In the genomic region with DNA sequence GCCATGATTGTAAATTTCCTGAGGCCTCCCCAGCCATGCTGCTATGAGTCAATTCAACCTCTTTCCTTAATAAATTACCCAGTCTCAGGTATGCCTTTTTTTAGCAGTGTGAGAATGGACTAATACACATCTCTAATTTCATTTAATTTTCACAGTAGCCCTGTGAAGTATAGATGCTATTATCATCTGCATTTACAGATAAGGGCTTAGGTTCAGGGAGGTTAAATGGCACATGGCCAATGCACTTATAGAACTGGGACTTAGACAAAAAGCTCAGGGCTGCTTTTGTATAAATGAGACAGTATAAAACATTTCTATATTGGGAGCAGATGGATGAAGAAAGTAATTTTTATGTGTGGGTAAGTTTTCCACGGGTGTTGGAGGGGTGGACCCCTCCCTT, we compare ENCODE assay signal across 23 cellular contexts.
"Had no signal": no experiment of that assay in that cellular context is flagged by ENCODE, and none has a peak within 500 bp of the region (broad histone marks: within the 10 kb centered on the region; RNA-seq: fewer than 3 reads in every experiment).

No MANE protein-coding gene starts in this region.

- H3K4me3 ChIP-seq: hepatocyte, left ventricle myocardium inferior, lower lobe of right lung, neural progenitor cell, pancreas, smooth muscle cell, suprapubic skin, thyroid gland, upper lobe of left lung, vagina had no signal

- H3K27me3 ChIP-seq: foreskin keratinocyte, hepatocyte, neural progenitor cell, pancreas, suprapubic skin, thyroid gland, upper lobe of left lung, vagina had no signal

- H3K27ac Mint-ChIP-seq: dendritic cell treated with granulocyte-macrophage colony-stimulating factor and Interleukin-4, amounts not matched to agents 40 ng/mL and 50 ng/mL, for 4 days; memory B cell; natural killer cell treated with Interleukin-12 subunit alpha and Interleukin-12 subunit beta and Interleukin-15 and Interleukin-18, amount 100 ng/mL, for 72 hours; neural progenitor cell; progenitor cell of endocrine pancreas had no signal

- H3K4me3 Mint-ChIP-seq: dendritic cell treated with granulocyte-macrophage colony-stimulating factor and Interleukin-4, amounts not matched to agents 40 ng/mL and 50 ng/mL, for 4 days; memory B cell; natural killer cell treated with Interleukin-12 subunit alpha and Interleukin-12 subunit beta and Interleukin-15 and Interleukin-18, amount 100 ng/mL, for 72 hours; neural progenitor cell had no signal

- H3K4me1 ChIP-seq: left ventricle myocardium inferior, lower lobe of right lung, neural progenitor cell, pancreas, suprapubic skin, thyroid gland, upper lobe of left lung, vagina had no signal

- H3K9me3 ChIP-seq: left ventricle myocardium inferior, lower lobe of right lung, pancreas, suprapubic skin, thyroid gland, upper lobe of left lung, vagina had no signal

- H3K27me3 Mint-ChIP-seq: dendritic cell treated with granulocyte-macrophage colony-stimulating factor and Interleukin-4, amounts not matched to agents 40 ng/mL and 50 ng/mL, for 4 days; memory B cell; progenitor cell of endocrine pancreas had no signal

- H3K4me1 Mint-ChIP-seq: memory B cell, neural progenitor cell had no signal

- H3K27ac ChIP-seq: foreskin keratinocyte, hepatocyte, left ventricle myocardium inferior, lower lobe of right lung, neural progenitor cell, pancreas, suprapubic skin, thyroid gland, upper lobe of left lung, vagina had no signal

- H3K36me3 Mint-ChIP-seq: memory B cell; natural killer cell treated with Interleukin-12 subunit alpha and Interleukin-12 subunit beta and Interleukin-15 and Interleukin-18, amount 100 ng/mL, for 72 hours had no signal

- ATAC-seq: foreskin keratinocyte; left cardiac atrium; lower lobe of right lung; natural killer cell treated with Interleukin-12 subunit alpha and Interleukin-12 subunit beta and Interleukin-15 and Interleukin-18, amount 100 ng/mL, for 72 hours; pancreas; right cardiac atrium had no signal

- DNase-seq: foreskin keratinocyte; head of caudate nucleus; kidney; left cardiac atrium; left ventricle myocardium inferior; lower lobe of right lung; midbrain; nucleus accumbens; pancreas; right cardiac atrium; stimulated activated CD4-positive, alpha-beta T cell treated with anti-CD3 and anti-CD28 coated beads, Interleukin-2, amount 100 ng/mL, for 48 hours; stimulated activated naive CD4-positive, alpha-beta T cell treated with Interleukin-2 at 50 U/mL for 16 hours; thyroid gland; upper lobe of left lung had no signal

- H3K36me3 ChIP-seq: left ventricle myocardium inferior, lower lobe of right lung, neural progenitor cell, pancreas, suprapubic skin, thyroid gland, upper lobe of left lung, vagina had no signal

- H3K9me3 Mint-ChIP-seq: dendritic cell treated with granulocyte-macrophage colony-stimulating factor and Interleukin-4, amounts not matched to agents 40 ng/mL and 50 ng/mL, for 4 days; natural killer cell treated with Interleukin-12 subunit alpha and Interleukin-12 subunit beta and Interleukin-15 and Interleukin-18, amount 100 ng/mL, for 72 hours had no signal
